ENCODE assay signal across 20 cellular contexts in genomic region chr12:31218203-31219025, GRCh38.
DNase-seq lines count a peak whose midpoint lies in the region; ATAC-seq and TF ChIP-seq lines count a peak whose summit lies in the region.
"Had no signal": no experiment of that assay in that cellular context is flagged by ENCODE, and none has a peak within 500 bp of the region (broad histone marks: within the 10 kb centered on the region; RNA-seq: fewer than 3 reads in every experiment).

No MANE protein-coding gene starts in this region.

- no CpG with 5 or more reads among the region's 9 CpGs for WGBS in H9 (ENCODE audit: extremely low coverage, insufficient read length, low lambda C conversion rate)

- no peak overlapping the region for H3K9ac ChIP-seq in H9 (ENCODE audit: extremely low read depth, insufficient read length, low read length)
- H3K9ac ChIP-seq: BLaER1 had no signal

- no peak overlapping the region for H3K14ac ChIP-seq in H9 (ENCODE audit: insufficient read depth, low read length)

- H3K4ac ChIP-seq in H9 (ENCODE audit: low read depth, low read length): no peak overlapping the region

- no peaks in the 10 kb centered on the region for H3K9me3 ChIP-seq in H9 (ENCODE audit: control insufficient read depth, low read depth, low read length)
- H3K9me3 ChIP-seq: BLaER1 had no signal

- H3K4me3 Mint-ChIP-seq in H9: no peak overlapping the region
- H3K4me3 Mint-ChIP-seq in WTC11: no peak overlapping the region
- H3K4me3 Mint-ChIP-seq: CD4-positive, alpha-beta memory T cell; IgD-negative memory B cell; T-cell had no signal

- no peaks in the 10 kb centered on the region for H3K79me2 ChIP-seq in H9 (ENCODE audit: insufficient read depth, low read length)

- no peak overlapping the region for H4K91ac ChIP-seq in H9 (ENCODE audit: insufficient read length, low read depth, low read length)

- DNase-seq in COLO668 (lab: John Stamatoyannopoulos, UW; ENCODE audit: unreplicated experiment) (peak; percentile 48), H9 (peak; percentile 76), WTC11 (ENCODE audit: low spot score) (peak; percentile 43), iPS-NIHi7 (ENCODE audit: extremely low spot score) (peak; percentile 54), NCI-H526 treated with DMSO at 0.1 percent for 48 hours (lab: John Stamatoyannopoulos, UW) (no peak), SIG-M5 treated with dmso at 0.1 percent for 504 hours (lab: John Stamatoyannopoulos, UW; ENCODE audit: unreplicated experiment) (no peak)
- DNase-seq: Calu3, GF-D8, Karpas-422, NCI-H1694 treated with DMSO at 0.1 percent for 48 hours, NCI-H226, T-cell had no signal

- no peaks in the 10 kb centered on the region for H3K79me1 ChIP-seq in H9 (ENCODE audit: insufficient read depth, low read depth, low read length, poor library complexity, severe bottlenecking)

- H3K4me2 ChIP-seq in H9 (ENCODE audit: insufficient read depth, insufficient read length, low read length): no peak overlapping the region
- H3K4me2 ChIP-seq: BLaER1 had no signal

- no peak overlapping the region for H4K5ac ChIP-seq in H9 (ENCODE audit: insufficient read length, low read depth, low read length)

- TF ChIP-seq CTCF in H9 (conservative IDR thresholded peaks at IDR 0.05): no peak
- TF ChIP-seq CTCF in WTC11 (IDR thresholded peaks at IDR 0.05): no peak

- H3K23me2 ChIP-seq in H9 (ENCODE audit: insufficient read length, low read depth, low read length, poor library complexity, severe bottlenecking): no peaks in the 10 kb centered on the region

- no peaks in the 10 kb centered on the region for H4K20me1 ChIP-seq in H9 (ENCODE audit: control insufficient read depth, insufficient read depth, insufficient read length)
- H4K20me1 ChIP-seq: BLaER1 had no signal

- no peak overlapping the region for H2BK15ac ChIP-seq in H9 (ENCODE audit: low read depth, low read length)

- H2BK12ac ChIP-seq in H9 (ENCODE audit: insufficient read length, low read depth, low read length): no peak overlapping the region

- peaks cover 55 to 56% of the 10 kb centered on the region in 2 experiments for H3K4me1 Mint-ChIP-seq in H9
- H3K4me1 Mint-ChIP-seq in WTC11: peaks cover 53% of the 10 kb centered on the region
- H3K4me1 Mint-ChIP-seq: CD4-positive, alpha-beta memory T cell; T-cell had no signal

- H4K8ac ChIP-seq in H9 (replicated peaks; ENCODE audit: insufficient read length, low read depth, low read length): no peak overlapping the region

- H3K9me3 Mint-ChIP-seq in H9: no peaks in the 10 kb centered on the region
- 0 out of 2 replicates have a peak, but pooled peaks cover 6% of the 10 kb centered on the region for H3K9me3 Mint-ChIP-seq in WTC11
- H3K9me3 Mint-ChIP-seq: CD4-positive, alpha-beta memory T cell; IgD-negative memory B cell; T-cell had no signal

- no peak overlapping the region for H2BK120ac ChIP-seq in H9 (ENCODE audit: low read depth, low read length, poor library complexity, severe bottlenecking)

- no peak overlapping the region for H3T11ph ChIP-seq in H9 (ENCODE audit: low read length)

- no peaks in the 10 kb centered on the region for H3K27me3 ChIP-seq in H9 (ENCODE audit: insufficient read depth, low read length)
- H3K27me3 ChIP-seq: BLaER1 had no signal

- CTCF ChIA-PET in WTC11 (lab: Charles Lee): interaction anchor here (0.6 to 2.1 kb wide), 8 partner anchors 12 to 367 kb away, joined by 3 to 6 read pairs (median 4); no protein-coding TSS in a partner anchor

- ATAC-seq in WTC11 (peak; percentile 21), GM21576 (IDR thresholded peaks at IDR 0.05; ENCODE audit: unreplicated experiment) (no peak), HG02852 (IDR thresholded peaks at IDR 0.05; ENCODE audit: unreplicated experiment) (no peak)
- ATAC-seq: GM12878, Right ventricle myocardium inferior, T-cell had no signal

- H2AFZ ChIP-seq in H9 (ENCODE audit: low read length): no peak overlapping the region

- H3K36me3 Mint-ChIP-seq in H9 (ENCODE audit: insufficient read depth in 1 of 3, low read depth in 3 of 3) (peaks cover 0 to 1% (median 0%) of the 10 kb centered on the region in 3 experiments; a peak in 3 of 7 replicates), WTC11 (no peaks in the 10 kb centered on the region)
- H3K36me3 Mint-ChIP-seq: CD4-positive, alpha-beta memory T cell; T-cell had no signal

- no peak overlapping the region for H3K23ac ChIP-seq in H9 (ENCODE audit: insufficient read length, low read depth, low read length)

- H2AK5ac ChIP-seq in H9 (ENCODE audit: insufficient read length, low read length): no peak overlapping the region

- POLR2A ChIA-PET in WTC11 (lab: Charles Lee): no interaction called here

- H3K18ac ChIP-seq in H9 (ENCODE audit: insufficient read length, low read depth, low read length): no peak overlapping the region

- no peak overlapping the region for H3K56ac ChIP-seq in H9 (ENCODE audit: insufficient read length, low read depth, low read length)

- H3K27ac Mint-ChIP-seq in H9 (no peak overlapping the region; a peak in 1 of 7 replicates), WTC11 (no peak overlapping the region)
- H3K27ac Mint-ChIP-seq: CD4-positive, alpha-beta memory T cell; IgD-negative memory B cell; T-cell had no signal

- no peak overlapping the region for H2BK5ac ChIP-seq in H9 (ENCODE audit: insufficient read length, low read length)

- peaks cover 38% of the 10 kb centered on the region for H3K27me3 Mint-ChIP-seq in H9 (ENCODE audit: low read depth)
- H3K27me3 Mint-ChIP-seq in WTC11 (ENCODE audit: low read depth): peaks cover 25% of the 10 kb centered on the region

- no peaks in the 10 kb centered on the region; the same call in 1 of the 2 replicates for H3K4me1 ChIP-seq in H9 (ENCODE audit: insufficient read depth, low read length)
- H3K4me1 ChIP-seq: BLaER1 had no signal

- H2BK20ac ChIP-seq in H9 (ENCODE audit: low read depth, low read length, poor library complexity, severe bottlenecking): no peak overlapping the region

- H3K27ac ChIP-seq in H9 (ENCODE audit: insufficient read length, low read depth, low read length): no peak overlapping the region
- H3K27ac ChIP-seq: BLaER1, SK-N-MC had no signal

TF ChIP-seq in WTC11, 78 proteins besides CTCF, POLR2A, EP300 and RAD21:
- no peak for TF ChIP-seq OVOL2 (CRISPR knock-in tag; IDR thresholded peaks at IDR 0.05; ENCODE audit: borderline replicate concordance)
- TF ChIP-seq, protein P1, sequence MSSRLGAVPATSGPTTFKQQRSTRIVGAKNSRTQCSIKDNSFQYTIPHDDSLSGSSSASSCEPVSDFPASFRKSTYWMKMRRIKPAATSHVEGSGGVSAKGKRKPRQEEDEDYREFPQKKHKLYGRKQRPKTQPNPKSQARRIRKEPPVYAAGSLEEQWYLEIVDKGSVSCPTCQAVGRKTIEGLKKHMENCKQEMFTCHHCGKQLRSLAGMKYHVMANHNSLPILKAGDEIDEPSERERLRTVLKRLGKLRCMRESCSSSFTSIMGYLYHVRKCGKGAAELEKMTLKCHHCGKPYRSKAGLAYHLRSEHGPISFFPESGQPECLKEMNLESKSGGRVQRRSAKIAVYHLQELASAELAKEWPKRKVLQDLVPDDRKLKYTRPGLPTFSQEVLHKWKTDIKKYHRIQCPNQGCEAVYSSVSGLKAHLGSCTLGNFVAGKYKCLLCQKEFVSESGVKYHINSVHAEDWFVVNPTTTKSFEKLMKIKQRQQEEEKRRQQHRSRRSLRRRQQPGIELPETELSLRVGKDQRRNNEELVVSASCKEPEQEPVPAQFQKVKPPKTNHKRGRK (CRISPR knock-in tag; IDR thresholded peaks at IDR 0.05; ENCODE audit: borderline replicate concordance): no peak
- no peak for TF ChIP-seq HMGA2 (CRISPR knock-in tag; IDR thresholded peaks at IDR 0.05)
- no peak for TF ChIP-seq ZNF671 (CRISPR knock-in tag; IDR thresholded peaks at IDR 0.05)
- no peak for TF ChIP-seq AR (CRISPR knock-in tag; IDR thresholded peaks at IDR 0.05)
- no peak for TF ChIP-seq RORB (CRISPR knock-in tag; IDR thresholded peaks at IDR 0.05)
- no peak for TF ChIP-seq ZNF263 (CRISPR knock-in tag; IDR thresholded peaks at IDR 0.05; ENCODE audit: low read depth)
- no peak for TF ChIP-seq ZNF219 (CRISPR knock-in tag; IDR thresholded peaks at IDR 0.05; ENCODE audit: borderline replicate concordance)
TF ChIP-seq in WTC11: peak in this region for 0.

Comparison
In these comparisons a context has a peak if more than half of its experiments do, and no peak if none do; other contexts are left out.
1. DNase-seq: peak in COLO668 (single experiment), H9 (single experiment), WTC11 (single experiment) and iPS-NIHi7 (single experiment); none in NCI-H526 treated with DMSO at 0.1 percent for 48 hours (single experiment) and SIG-M5 treated with dmso at 0.1 percent for 504 hours (single experiment).